ENCODE assay signal across 1 cellular context in the genomic region with DNA sequence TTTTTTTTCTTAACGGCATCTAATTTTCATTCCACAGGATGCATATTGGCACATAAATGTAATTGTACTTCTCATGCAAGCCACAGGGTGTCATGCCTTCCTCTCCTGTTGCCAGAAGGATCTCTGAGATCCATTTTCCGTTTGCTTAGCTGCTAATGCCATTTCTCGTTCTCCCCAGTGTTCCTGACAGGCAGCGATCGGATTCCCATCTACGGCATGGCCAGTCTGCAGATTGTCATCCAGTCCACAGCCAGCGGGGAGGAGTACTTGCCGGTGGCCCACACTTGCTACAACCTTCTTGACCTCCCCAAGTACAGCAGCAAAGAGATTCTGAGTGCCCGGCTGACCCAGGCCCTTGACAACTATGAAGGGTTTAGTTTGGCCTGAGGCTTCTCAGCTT.
TF ChIP-seq lines count a peak whose summit lies in the region.

No MANE protein-coding gene starts in this region.

TF ChIP-seq in SK-N-SH treated with all-trans-retinoic acid at 6 μM for 48 hours, 23 proteins besides CTCF, POLR2A, EP300 and RAD21 (continued from another document):
- TF ChIP-seq ZFP3 (CRISPR knock-in tag; IDR thresholded peaks at IDR 0.05), result no peak
- TF ChIP-seq, protein P1, sequence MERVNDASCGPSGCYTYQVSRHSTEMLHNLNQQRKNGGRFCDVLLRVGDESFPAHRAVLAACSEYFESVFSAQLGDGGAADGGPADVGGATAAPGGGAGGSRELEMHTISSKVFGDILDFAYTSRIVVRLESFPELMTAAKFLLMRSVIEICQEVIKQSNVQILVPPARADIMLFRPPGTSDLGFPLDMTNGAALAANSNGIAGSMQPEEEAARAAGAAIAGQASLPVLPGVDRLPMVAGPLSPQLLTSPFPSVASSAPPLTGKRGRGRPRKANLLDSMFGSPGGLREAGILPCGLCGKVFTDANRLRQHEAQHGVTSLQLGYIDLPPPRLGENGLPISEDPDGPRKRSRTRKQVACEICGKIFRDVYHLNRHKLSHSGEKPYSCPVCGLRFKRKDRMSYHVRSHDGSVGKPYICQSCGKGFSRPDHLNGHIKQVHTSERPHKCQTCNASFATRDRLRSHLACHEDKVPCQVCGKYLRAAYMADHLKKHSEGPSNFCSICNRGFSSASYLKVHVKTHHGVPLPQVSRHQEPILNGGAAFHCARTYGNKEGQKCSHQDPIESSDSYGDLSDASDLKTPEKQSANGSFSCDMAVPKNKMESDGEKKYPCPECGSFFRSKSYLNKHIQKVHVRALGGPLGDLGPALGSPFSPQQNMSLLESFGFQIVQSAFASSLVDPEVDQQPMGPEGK (CRISPR knock-in tag; IDR thresholded peaks at IDR 0.05; ENCODE audit: borderline replicate concordance), result no peak
- TF ChIP-seq RARB (CRISPR knock-in tag; IDR thresholded peaks at IDR 0.05), result no peak
- TF ChIP-seq ISL1 (CRISPR knock-in tag; IDR thresholded peaks at IDR 0.05), result no peak
- no peak for TF ChIP-seq ZFP30 (CRISPR knock-in tag; IDR thresholded peaks at IDR 0.05)
- TF ChIP-seq OSR1 (CRISPR knock-in tag; IDR thresholded peaks at IDR 0.05), result no peak
- TF ChIP-seq BACH2 (CRISPR knock-in tag; IDR thresholded peaks at IDR 0.05; ENCODE audit: borderline replicate concordance), result no peak
- no peak for TF ChIP-seq ZNF70 (CRISPR knock-in tag; IDR thresholded peaks at IDR 0.05)
